Comparison of ENCODE assay signal across 8 cellular contexts in the genomic region with DNA sequence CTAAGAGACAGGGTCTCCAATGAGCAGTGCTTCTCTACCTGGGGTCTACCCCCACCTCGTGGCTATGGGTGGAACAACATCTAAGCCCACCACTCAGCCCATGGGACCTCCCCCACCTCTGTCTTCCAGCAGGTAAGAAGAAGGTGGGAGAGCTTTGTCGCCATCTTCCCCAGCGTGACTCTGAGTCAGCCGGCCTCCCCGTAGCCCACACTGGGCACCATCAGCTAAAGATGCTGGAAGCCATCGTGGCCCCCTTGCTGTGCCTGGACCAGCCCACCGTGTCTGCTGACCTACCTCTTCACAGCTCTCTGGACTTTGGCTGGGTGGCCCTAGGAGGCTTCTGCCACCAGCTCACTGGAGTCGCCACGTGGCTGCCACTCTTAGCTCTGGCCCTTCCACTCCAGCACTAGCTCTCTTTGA. TPM values are rescaled to one million over a fixed set of nuclear protein-coding genes. Genes with fewer than 3 reads are reported as not detected.
DNase-seq lines count a peak whose midpoint lies in the region; FAIRE-seq and TF ChIP-seq lines count a peak whose summit lies in the region.

No MANE protein-coding gene starts in this region.

- H3K4me3 ChIP-seq in LNCaP clone FGC (ENCODE audit: low read depth, low read length) (no peak overlapping the region), mammary epithelial cell (replicated peaks in 1 of 3; ENCODE audit: insufficient read depth in 1 of 3, low read depth in 2 of 3, low read length in 3 of 3) (no peak overlapping the region), trophoblast cell (ENCODE audit: low read depth, low read length) (no peak overlapping the region), small intestine (ENCODE audit: low read depth in 1 of 2, low read length in 2 of 2) (peak overlapping the region in 1 of 2 donors; percentile 50)

- FAIRE-seq in small intestine (lab: Jason Lieb, UNC), result no peak

- no peak overlapping the region for H4K91ac ChIP-seq in trophoblast cell (ENCODE audit: low read depth, low read length)

- H4K8ac ChIP-seq in trophoblast cell (ENCODE audit: low read depth, low read length), result no peak overlapping the region

- no peak overlapping the region for H3K9ac ChIP-seq in mammary epithelial cell (ENCODE audit: insufficient read depth, low read length)
- H3K9ac ChIP-seq in trophoblast cell (ENCODE audit: low read length), result no peak overlapping the region

- no peaks in the 10 kb centered on the region for H3K79me1 ChIP-seq in trophoblast cell (ENCODE audit: low read length)

- BruUV-seq in mammary epithelial cell (replicated peaks; lab: Mats Ljungman, UMichigan), result no TSS peak

- H3K27me3 ChIP-seq in mammary epithelial cell (ENCODE audit: insufficient read depth, low read length), result no peaks in the 10 kb centered on the region
- no peaks in the 10 kb centered on the region for H3K27me3 ChIP-seq in trophoblast cell (ENCODE audit: insufficient read depth, low read length)
- H3K27me3 ChIP-seq in small intestine (ENCODE audit: control insufficient read depth in 2 of 2, insufficient read depth in 2 of 2, low read length in 2 of 2), result no peaks in the 10 kb centered on the region

- CTCF ChIA-PET in mammary epithelial cell (lab: Charles Lee; ENCODE audit: low non-redundant PET), result interaction anchor here (0.5 to 0.8 kb wide), 5 partner anchors 9 to 133 kb away, joined by 3 to 8 read pairs (median 3); a partner anchor contains a TSS

- H2BK12ac ChIP-seq in trophoblast cell (ENCODE audit: low read length), result no peak overlapping the region

- H3K4me1 ChIP-seq in mammary epithelial cell (ENCODE audit: insufficient read depth, low read length) (peaks cover 15% of the 10 kb centered on the region), trophoblast cell (ENCODE audit: control insufficient read depth in 1 of 2, insufficient read depth in 2 of 2, low read length in 2 of 2) (peaks cover 2 to 3% of the 10 kb centered on the region in 2 experiments), small intestine (ENCODE audit: control insufficient read depth in 2 of 2, insufficient read depth in 1 of 2, low read depth in 1 of 2, low read length in 1 of 2) (peaks cover 0 to 3% of the 10 kb centered on the region in 2 donors)

- no peaks in the 10 kb centered on the region for H3K36me3 ChIP-seq in mammary epithelial cell (ENCODE audit: insufficient read depth, low read length)
- no peaks in the 10 kb centered on the region for H3K36me3 ChIP-seq in trophoblast cell (ENCODE audit: control insufficient read depth in 1 of 2, insufficient read depth in 2 of 2, low read length in 2 of 2)
- no peaks in the 10 kb centered on the region for H3K36me3 ChIP-seq in small intestine (ENCODE audit: control insufficient read depth in 2 of 2, insufficient read depth in 2 of 2, low read length in 2 of 2)

- peaks cover 4% of the 10 kb centered on the region for H3K9me3 ChIP-seq in mammary epithelial cell (replicated peaks; ENCODE audit: insufficient read depth, low read length)
- peaks cover 3% of the 10 kb centered on the region for H3K9me3 ChIP-seq in trophoblast cell (ENCODE audit: insufficient read depth, low read depth, low read length)
- H3K9me3 ChIP-seq in small intestine (ENCODE audit: control insufficient read depth, low read depth), result no peaks in the 10 kb centered on the region

- H2AFZ ChIP-seq in mammary epithelial cell (ENCODE audit: low read depth, low read length) (no peak overlapping the region), trophoblast cell (ENCODE audit: insufficient read depth, low read length, poor library complexity) (no peak overlapping the region)

- dilution Hi-C loops in mammary epithelial cell (cut with HindIII; ENCODE audit: low sequenced_read_pairs), result no loop called here

- H3K4me2 ChIP-seq in mammary epithelial cell (ENCODE audit: insufficient read depth, low read depth, low read length), result no peak overlapping the region
- no peak overlapping the region for H3K4me2 ChIP-seq in trophoblast cell (ENCODE audit: low read length)

- H4K20me1 ChIP-seq in mammary epithelial cell (ENCODE audit: insufficient read depth, low read length), result no peaks in the 10 kb centered on the region

- no peak overlapping the region for H2BK120ac ChIP-seq in trophoblast cell (ENCODE audit: insufficient read depth, low read length, poor library complexity)

- no peak overlapping the region for H3K4ac ChIP-seq in trophoblast cell (ENCODE audit: low read depth, low read length)

- in situ Hi-C loops in mammary epithelial cell (cut with MboI; ENCODE audit: low sequenced_read_pairs in 2 of 2), result no loop called here

- no peak overlapping the region for H4K12ac ChIP-seq in trophoblast cell (ENCODE audit: low read depth, low read length)

- intact Hi-C loops in mammary epithelial cell (cut with micrococcal nuclease), result loop anchor here (1.0 kb wide), 1 partner anchor 282 kb away; no protein-coding TSS in a partner anchor

- H2AK5ac ChIP-seq in trophoblast cell (ENCODE audit: low read length), result no peak overlapping the region

- H3K79me2 ChIP-seq in mammary epithelial cell (ENCODE audit: insufficient read depth, low read length) (no peaks in the 10 kb centered on the region), trophoblast cell (ENCODE audit: control insufficient read depth, insufficient read depth, low read length, poor library complexity) (no peaks in the 10 kb centered on the region)

- 94% methylated on average over 6 of the region's 9 CpGs for WGBS in mammary epithelial cell (ENCODE audit: low coverage, missing lambda C conversion rate)
- WGBS in trophoblast cell (ENCODE audit: extremely low coverage, insufficient coverage, insufficient read length), result no CpG with 5 or more reads among the region's 9 CpGs
- WGBS in small intestine, 3 donors, result 45 to 49% (median 48%) methylated on average over 9 of the region's 9 CpGs

- no peak overlapping the region for H2BK5ac ChIP-seq in trophoblast cell (ENCODE audit: low read depth, low read length, poor library complexity)

- no peak overlapping the region for H3K27ac ChIP-seq in mammary epithelial cell (ENCODE audit: insufficient read depth, low read depth, low read length)
- no peak overlapping the region for H3K27ac ChIP-seq in trophoblast cell (ENCODE audit: low read depth, low read length)
- H3K27ac ChIP-seq in small intestine (ENCODE audit: low read depth in 1 of 2, low read length in 1 of 2), result peak overlapping the region in 1 of 2 donors; percentile 75

- TF ChIP-seq CTCF in LNCaP clone FGC (IDR thresholded peaks at IDR 0.05; ENCODE audit: control insufficient read depth, extremely low read depth, insufficient read depth) (peak; percentile 65), mammary epithelial cell (conservative IDR thresholded peaks at IDR 0.05 in 1 of 2, IDR thresholded peaks at IDR 0.05 in 1 of 2; ENCODE audit: extremely low read depth in 1 of 2, insufficient read depth in 1 of 2, low read depth in 1 of 2, low read length in 2 of 2) (peak; percentile 52 to 76)

- DNase-seq in ELR (ENCODE audit: low read depth) (peak; percentile 29), LNCaP clone FGC (ENCODE audit: low read depth) (no peak), mammary epithelial cell (no peak), trophoblast cell (peak; percentile 11 to 49), NCI-H2107 treated with DMSO at 0.1 percent for 48 hours (lab: John Stamatoyannopoulos, UW; ENCODE audit: unreplicated experiment) (no peak), foreskin melanocyte (no peak), activated gamma-delta T cell (lab: John Stamatoyannopoulos, UW) (no peak), small intestine (no peak)

- no peak overlapping the region for H3K14ac ChIP-seq in trophoblast cell (ENCODE audit: low read length)

- H3K23ac ChIP-seq in trophoblast cell (ENCODE audit: low read length), result no peak overlapping the region

- no peak overlapping the region for H3K18ac ChIP-seq in trophoblast cell (ENCODE audit: low read length)

RNA-seq across cellular contexts. Expression of a gene that starts 1.0 kb away (rescaled TPM):
- not detected for total RNA-seq in mammary epithelial cell
- not detected for polyA plus RNA-seq in mammary epithelial cell
- not detected for polyA minus RNA-seq in mammary epithelial cell
- not detected in 2 replicates for polyA plus RNA-seq in trophoblast cell (2013)
- 100 to 1,000 TPM in 2 of 3 donors, 10 to 100 TPM in 1; 63.6 to 801 (median 577) TPM for polyA plus RNA-seq in small intestine

RNA-seq across cellular contexts. Expression of a gene that starts 17.9 kb away (rescaled TPM):
- total RNA-seq in mammary epithelial cell, result 10 to 100 TPM; 52.0 to 67.0 TPM
- polyA plus RNA-seq in mammary epithelial cell (37.1 TPM), small intestine (10 to 100 TPM; 22.1 to 89.5 (median 71.1) TPM)
- 89.7 TPM for polyA minus RNA-seq in mammary epithelial cell
- polyA plus RNA-seq in trophoblast cell (2013), result 6.1 and 6.3 TPM in 2 replicates

RNA-seq across cellular contexts. Expression of a gene that starts 46.9 kb away (rescaled TPM):
- total RNA-seq in mammary epithelial cell, result 10 to 100 TPM in 1 of 2 donors, 1 to 10 TPM in 1; 1.2 to 26.3 TPM
- polyA plus RNA-seq in mammary epithelial cell, result 1.1 TPM
- 4.0 TPM for polyA minus RNA-seq in mammary epithelial cell
- polyA plus RNA-seq in trophoblast cell (2013), result 0.03 and 0.10 TPM in 2 replicates
- polyA plus RNA-seq in small intestine, result 1 to 10 TPM in 1 of 3 donors, under 1 TPM in 2; 0.22 to 3.1 (median 0.27) TPM

Comparison
In these comparisons a context has a peak if more than half of its experiments do, and no peak if none do; other contexts are left out.
1. DNase-seq: peak in ELR (single experiment) and trophoblast cell (2 of 2); none in LNCaP clone FGC (single experiment), mammary epithelial cell (single experiment), NCI-H2107 treated with DMSO at 0.1 percent for 48 hours (single experiment), foreskin melanocyte (single experiment), activated gamma-delta T cell (single experiment) and small intestine (single experiment).
2. RNA of a gene that starts 1.0 kb away (polyA plus RNA-seq): 63.6 to 801 TPM in small intestine; not detected in mammary epithelial cell (single experiment); every median in the first group is over 10 times any median in the second.